ENCODE assay signal across 1 cellular context in the genomic region with DNA sequence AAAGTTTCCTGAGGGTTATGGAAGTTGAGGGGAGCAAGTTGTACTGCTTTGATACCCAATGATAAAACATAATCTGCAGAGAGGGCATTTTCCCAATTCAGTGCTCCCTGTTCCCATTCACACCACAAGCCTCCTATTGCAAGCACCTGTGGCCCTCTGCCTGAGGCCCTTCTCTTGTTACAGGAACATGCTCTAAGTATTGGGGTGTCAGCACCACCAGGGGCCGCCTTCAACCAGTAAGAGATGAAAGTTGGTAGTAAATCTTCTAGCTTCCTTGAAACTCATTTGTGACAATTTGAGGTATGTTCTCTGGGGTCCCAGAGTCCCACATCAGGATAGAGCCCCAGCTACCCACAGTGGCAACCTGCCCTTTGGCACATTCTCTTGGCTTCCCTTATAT.
TF ChIP-seq lines count a peak whose summit lies in the region.

No MANE protein-coding gene starts in this region.

TF ChIP-seq in GM23338, 12 proteins besides CTCF, POLR2A, EP300 and RAD21 (continued from another document):
- TF ChIP-seq, protein P1, sequence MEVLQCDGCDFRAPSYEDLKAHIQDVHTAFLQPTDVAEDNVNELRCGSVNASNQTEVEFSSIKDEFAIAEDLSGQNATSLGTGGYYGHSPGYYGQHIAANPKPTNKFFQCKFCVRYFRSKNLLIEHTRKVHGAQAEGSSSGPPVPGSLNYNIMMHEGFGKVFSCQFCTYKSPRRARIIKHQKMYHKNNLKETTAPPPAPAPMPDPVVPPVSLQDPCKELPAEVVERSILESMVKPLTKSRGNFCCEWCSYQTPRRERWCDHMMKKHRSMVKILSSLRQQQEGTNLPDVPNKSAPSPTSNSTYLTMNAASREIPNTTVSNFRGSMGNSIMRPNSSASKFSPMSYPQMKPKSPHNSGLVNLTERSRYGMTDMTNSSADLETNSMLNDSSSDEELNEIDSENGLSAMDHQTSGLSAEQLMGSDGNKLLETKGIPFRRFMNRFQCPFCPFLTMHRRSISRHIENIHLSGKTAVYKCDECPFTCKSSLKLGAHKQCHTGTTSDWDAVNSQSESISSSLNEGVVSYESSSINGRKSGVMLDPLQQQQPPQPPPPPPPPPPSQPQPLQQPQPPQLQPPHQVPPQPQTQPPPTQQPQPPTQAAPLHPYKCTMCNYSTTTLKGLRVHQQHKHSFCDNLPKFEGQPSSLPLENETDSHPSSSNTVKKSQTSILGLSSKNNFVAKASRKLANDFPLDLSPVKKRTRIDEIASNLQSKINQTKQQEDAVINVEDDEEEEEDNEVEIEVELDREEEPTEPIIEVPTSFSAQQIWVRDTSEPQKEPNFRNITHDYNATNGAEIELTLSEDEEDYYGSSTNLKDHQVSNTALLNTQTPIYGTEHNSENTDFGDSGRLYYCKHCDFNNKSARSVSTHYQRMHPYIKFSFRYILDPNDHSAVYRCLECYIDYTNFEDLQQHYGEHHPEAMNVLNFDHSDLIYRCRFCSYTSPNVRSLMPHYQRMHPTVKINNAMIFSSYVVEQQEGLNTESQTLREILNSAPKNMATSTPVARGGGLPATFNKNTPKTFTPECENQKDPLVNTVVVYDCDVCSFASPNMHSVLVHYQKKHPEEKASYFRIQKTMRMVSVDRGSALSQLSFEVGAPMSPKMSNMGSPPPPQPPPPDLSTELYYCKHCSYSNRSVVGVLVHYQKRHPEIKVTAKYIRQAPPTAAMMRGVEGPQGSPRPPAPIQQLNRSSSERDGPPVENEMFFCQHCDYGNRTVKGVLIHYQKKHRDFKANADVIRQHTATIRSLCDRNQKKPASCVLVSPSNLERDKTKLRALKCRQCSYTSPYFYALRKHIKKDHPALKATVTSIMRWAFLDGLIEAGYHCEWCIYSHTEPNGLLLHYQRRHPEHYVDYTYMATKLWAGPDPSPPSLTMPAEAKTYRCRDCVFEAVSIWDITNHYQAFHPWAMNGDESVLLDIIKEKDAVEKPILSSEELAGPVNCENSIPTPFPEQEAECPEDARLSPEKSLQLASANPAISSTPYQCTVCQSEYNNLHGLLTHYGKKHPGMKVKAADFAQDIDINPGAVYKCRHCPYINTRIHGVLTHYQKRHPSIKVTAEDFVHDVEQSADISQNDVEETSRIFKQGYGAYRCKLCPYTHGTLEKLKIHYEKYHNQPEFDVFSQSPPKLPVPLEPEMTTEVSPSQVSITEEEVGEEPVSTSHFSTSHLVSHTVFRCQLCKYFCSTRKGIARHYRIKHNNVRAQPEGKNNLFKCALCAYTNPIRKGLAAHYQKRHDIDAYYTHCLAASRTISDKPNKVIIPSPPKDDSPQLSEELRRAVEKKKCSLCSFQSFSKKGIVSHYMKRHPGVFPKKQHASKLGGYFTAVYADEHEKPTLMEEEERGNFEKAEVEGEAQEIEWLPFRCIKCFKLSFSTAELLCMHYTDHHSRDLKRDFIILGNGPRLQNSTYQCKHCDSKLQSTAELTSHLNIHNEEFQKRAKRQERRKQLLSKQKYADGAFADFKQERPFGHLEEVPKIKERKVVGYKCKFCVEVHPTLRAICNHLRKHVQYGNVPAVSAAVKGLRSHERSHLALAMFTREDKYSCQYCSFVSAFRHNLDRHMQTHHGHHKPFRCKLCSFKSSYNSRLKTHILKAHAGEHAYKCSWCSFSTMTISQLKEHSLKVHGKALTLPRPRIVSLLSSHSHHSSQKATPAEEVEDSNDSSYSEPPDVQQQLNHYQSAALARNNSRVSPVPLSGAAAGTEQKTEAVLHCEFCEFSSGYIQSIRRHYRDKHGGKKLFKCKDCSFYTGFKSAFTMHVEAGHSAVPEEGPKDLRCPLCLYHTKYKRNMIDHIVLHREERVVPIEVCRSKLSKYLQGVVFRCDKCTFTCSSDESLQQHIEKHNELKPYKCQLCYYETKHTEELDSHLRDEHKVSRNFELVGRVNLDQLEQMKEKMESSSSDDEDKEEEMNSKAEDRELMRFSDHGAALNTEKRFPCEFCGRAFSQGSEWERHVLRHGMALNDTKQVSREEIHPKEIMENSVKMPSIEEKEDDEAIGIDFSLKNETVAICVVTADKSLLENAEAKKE (CRISPR knock-in tag; IDR thresholded peaks at IDR 0.05): no peak
- TF ChIP-seq EZH2phosphoT487 (IDR thresholded peaks at IDR 0.05; ENCODE audit: unreplicated experiment): no peak
- TF ChIP-seq EZH2 (IDR thresholded peaks at IDR 0.05; ENCODE audit: low read depth, unreplicated experiment): no peak
- TF ChIP-seq ZNF331 (CRISPR knock-in tag; IDR thresholded peaks at IDR 0.05; ENCODE audit: low read depth): no peak
- no peak for TF ChIP-seq ZNF114 (CRISPR knock-in tag; IDR thresholded peaks at IDR 0.05)
- no peak for TF ChIP-seq CREB1 (CRISPR knock-in tag; IDR thresholded peaks at IDR 0.05; ENCODE audit: low read depth)
- TF ChIP-seq, protein P2, sequence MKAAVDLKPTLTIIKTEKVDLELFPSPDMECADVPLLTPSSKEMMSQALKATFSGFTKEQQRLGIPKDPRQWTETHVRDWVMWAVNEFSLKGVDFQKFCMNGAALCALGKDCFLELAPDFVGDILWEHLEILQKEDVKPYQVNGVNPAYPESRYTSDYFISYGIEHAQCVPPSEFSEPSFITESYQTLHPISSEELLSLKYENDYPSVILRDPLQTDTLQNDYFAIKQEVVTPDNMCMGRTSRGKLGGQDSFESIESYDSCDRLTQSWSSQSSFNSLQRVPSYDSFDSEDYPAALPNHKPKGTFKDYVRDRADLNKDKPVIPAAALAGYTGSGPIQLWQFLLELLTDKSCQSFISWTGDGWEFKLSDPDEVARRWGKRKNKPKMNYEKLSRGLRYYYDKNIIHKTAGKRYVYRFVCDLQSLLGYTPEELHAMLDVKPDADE (IDR thresholded peaks at IDR 0.05): no peak
- no peak for TF ChIP-seq STAT1 (IDR thresholded peaks at IDR 0.05; ENCODE audit: unreplicated experiment)
- TF ChIP-seq JUNB (IDR thresholded peaks at IDR 0.05; ENCODE audit: unreplicated experiment): no peak
